In genomic region chr7:85103352-85103751, GRCh38 we compare ENCODE assay signal across 13 cellular contexts.
DNase-seq lines count a peak whose midpoint lies in the region; ATAC-seq and TF ChIP-seq lines count a peak whose summit lies in the region.
"Had no signal": no experiment of that assay in that cellular context is flagged by ENCODE, and none has a peak within 500 bp of the region (broad histone marks: within the 10 kb centered on the region; RNA-seq: fewer than 3 reads in every experiment).

No MANE protein-coding gene starts in this region.

- H3K36me3 ChIP-seq in A673 (ENCODE audit: insufficient read depth, low read length, poor library complexity, severe bottlenecking): no peaks in the 10 kb centered on the region
- H3K36me3 ChIP-seq in colonic mucosa: no peaks in the 10 kb centered on the region

- H3K9me3 ChIP-seq in A673 (ENCODE audit: low read depth, low read length, poor library complexity, severe bottlenecking): no peaks in the 10 kb centered on the region
- no peaks in the 10 kb centered on the region for H3K9me3 ChIP-seq in colonic mucosa

- DNase-seq in A673 (ENCODE audit: low spot score) (no peak), HuH-7 (ENCODE audit: low spot score) (peak; percentile 31), colonic mucosa (peak; percentile 21), nephron progenitor cell (peak; percentile 29), DMS79 (lab: John Stamatoyannopoulos, UW) (no peak)
- no peak for DNase-seq in activated effector memory CD4-positive, alpha-beta T cell treated with Interleukin-2 at 50 U/mL for 16 hours
- DNase-seq in activated T-cell treated with anti-CD3 and anti-CD28 coated beads, Interleukin-2, amount 50 U/mL, for 72 hours: no peak
- DNase-seq: activated naive CD4-positive, alpha-beta T cell treated with anti-CD3 and anti-CD28 coated beads for 36 hours; H7; natural killer cell; NK-92 treated with Interleukin-12 subunit alpha and Interleukin-12 subunit beta, amount 100 ng/mL, for 24 hours had no signal

- peak overlapping the region; percentile 62 for H3K4me3 Mint-ChIP-seq in nephron progenitor cell
- no peak overlapping the region for H3K4me3 Mint-ChIP-seq in activated T-cell treated with anti-CD3 and anti-CD28 coated beads, Interleukin-2, amount 50 U/mL, for 72 hours
- H3K4me3 Mint-ChIP-seq: activated naive CD4-positive, alpha-beta T cell treated with anti-CD3 and anti-CD28 coated beads for 36 hours; central memory CD8-positive, alpha-beta T cell; natural killer cell had no signal

- ATAC-seq in GM19452 (IDR thresholded peaks at IDR 0.05; ENCODE audit: unreplicated experiment): no peak
- ATAC-seq in activated T-cell treated with anti-CD3 and anti-CD28 coated beads, Interleukin-2, amount 50 U/mL, for 72 hours (replicated peaks in 1 of 2): no peak
- ATAC-seq: natural killer cell had no signal

- peaks cover 32% of the 10 kb centered on the region for H3K36me3 Mint-ChIP-seq in nephron progenitor cell (ENCODE audit: low read depth)
- H3K36me3 Mint-ChIP-seq in activated T-cell treated with anti-CD3 and anti-CD28 coated beads, Interleukin-2, amount 50 U/mL, for 72 hours (ENCODE audit: insufficient read depth in 2 of 2): no peaks in the 10 kb centered on the region
- H3K36me3 Mint-ChIP-seq: natural killer cell had no signal

- H3K27me3 ChIP-seq in A673 (replicated peaks; ENCODE audit: insufficient read depth, low read depth, low read length, poor library complexity) (no peaks in the 10 kb centered on the region), colonic mucosa (no peaks in the 10 kb centered on the region)

- H3K27me3 Mint-ChIP-seq in nephron progenitor cell (ENCODE audit: low read depth, poor library complexity): no peaks in the 10 kb centered on the region
- no peaks in the 10 kb centered on the region for H3K27me3 Mint-ChIP-seq in activated T-cell treated with anti-CD3 and anti-CD28 coated beads, Interleukin-2, amount 50 U/mL, for 72 hours (ENCODE audit: low read depth)
- H3K27me3 Mint-ChIP-seq: central memory CD8-positive, alpha-beta T cell had no signal

- peak overlapping the region; percentile 90 for H3K27ac Mint-ChIP-seq in nephron progenitor cell
- no peak overlapping the region for H3K27ac Mint-ChIP-seq in activated T-cell treated with anti-CD3 and anti-CD28 coated beads, Interleukin-2, amount 50 U/mL, for 72 hours
- H3K27ac Mint-ChIP-seq: activated naive CD4-positive, alpha-beta T cell treated with anti-CD3 and anti-CD28 coated beads for 36 hours; natural killer cell had no signal

- TF ChIP-seq CTCF in A673 (conservative IDR thresholded peaks at IDR 0.05; ENCODE audit: low read depth, low read length) (no peak), colonic mucosa (IDR thresholded peaks at IDR 0.05) (no peak), nephron progenitor cell (IDR thresholded peaks at IDR 0.05) (no peak)

- H3K4me1 ChIP-seq in A673 (ENCODE audit: insufficient read depth, low read length, poor library complexity, severe bottlenecking) (peaks cover 36% of the 10 kb centered on the region), colonic mucosa (no peaks in the 10 kb centered on the region)

- H3K27ac ChIP-seq in A673 (ENCODE audit: low read depth, low read length, poor library complexity, severe bottlenecking) (peak overlapping the region; percentile 47), colonic mucosa (no peak overlapping the region)

- POLR2A ChIA-PET in A673 (lab: Charles Lee; ENCODE audit: low non-redundant PET): no interaction called here

- peaks cover 47% of the 10 kb centered on the region for H3K4me1 Mint-ChIP-seq in nephron progenitor cell
- H3K4me1 Mint-ChIP-seq in activated T-cell treated with anti-CD3 and anti-CD28 coated beads, Interleukin-2, amount 50 U/mL, for 72 hours (ENCODE audit: low read depth): no peaks in the 10 kb centered on the region
- H3K4me1 Mint-ChIP-seq: central memory CD8-positive, alpha-beta T cell; natural killer cell had no signal

- no peak overlapping the region for H3K9ac ChIP-seq in colonic mucosa (ENCODE audit: low read depth in 2 of 2, low read length in 2 of 2)

- BruUV-seq in A673 (replicated peaks; lab: Mats Ljungman, UMichigan): no TSS peak

- intact Hi-C loops in A673 (cut with micrococcal nuclease; ENCODE audit: unreplicated experiment) (no loop called here), colonic mucosa (cut with DNase I) (no loop called here)

- H3K4me3 ChIP-seq in A673 (ENCODE audit: low read depth, low read length, poor library complexity, severe bottlenecking) (no peak overlapping the region), colonic mucosa (no peak overlapping the region)

- peaks cover 5% of the 10 kb centered on the region for H3K9me3 Mint-ChIP-seq in nephron progenitor cell
- H3K9me3 Mint-ChIP-seq in activated T-cell treated with anti-CD3 and anti-CD28 coated beads, Interleukin-2, amount 50 U/mL, for 72 hours: peaks cover 0 to 1% of the 10 kb centered on the region in 2 donors

- CTCF ChIA-PET in A673 (lab: Charles Lee): no interaction called here

Comparison
In these comparisons a context has a peak if more than half of its experiments do, and no peak if none do; other contexts are left out.
1. DNase-seq: peak in HuH-7 (single experiment), colonic mucosa (single experiment) and nephron progenitor cell (single experiment); none in A673 (single experiment), DMS79 (single experiment), activated effector memory CD4-positive, alpha-beta T cell treated with Interleukin-2 at 50 U/mL for 16 hours (single experiment) and activated T-cell treated with anti-CD3 and anti-CD28 coated beads, Interleukin-2, amount 50 U/mL, for 72 hours (0 of 2).